In the genomic region with DNA sequence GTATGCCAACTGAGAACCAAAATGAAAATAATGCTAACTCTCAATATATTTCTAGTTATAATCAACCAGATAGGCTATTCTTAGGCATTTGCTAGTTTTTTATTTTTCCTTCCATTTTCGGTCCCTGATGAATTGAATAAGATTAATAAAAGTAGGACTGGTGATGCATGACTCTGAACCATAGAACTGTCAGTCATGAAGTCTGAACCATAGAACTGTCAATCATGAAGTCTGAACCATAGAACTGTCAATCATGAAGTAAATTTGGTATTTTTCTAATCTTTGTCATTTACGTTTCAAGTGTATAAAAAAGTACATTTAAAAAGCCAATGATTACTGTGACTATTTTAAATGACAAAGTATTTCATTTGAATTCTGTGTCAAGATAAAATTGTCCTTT, we compare ENCODE assay signal across 35 cellular contexts.
"Had no signal": no experiment of that assay in that cellular context is flagged by ENCODE, and none has a peak within 500 bp of the region (broad histone marks: within the 10 kb centered on the region; RNA-seq: fewer than 3 reads in every experiment).

No MANE protein-coding gene starts in this region.

- DNase-seq: Karpas-422, Kasumi-1, MG63, MM.1S, MV-4-11, NCI-H1048, NCI-H1092, NCI-H1092 treated with DMSO at 0.1 percent for 48 hours, NCI-H1105, NCI-H1105 treated with DMSO at 0.1 percent for 48 hours, NCI-H1417, NCI-H1417 treated with DMSO at 0.1 percent for 48 hours, NCI-H1436, NCI-H1436 treated with DMSO at 0.1 percent for 48 hours, NCI-H146, NCI-H1694, NCI-H1694 treated with DMSO at 0.1 percent for 48 hours, NCI-H187, NCI-H187 treated with DMSO at 0.1 percent for 48 hours, NCI-H1930, NCI-H2029, NCI-H2029 treated with DMSO at 0.1 percent for 48 hours, NCI-H2081, NCI-H2081 treated with DMSO at 0.1 percent for 48 hours, NCI-H2107, NCI-H2171, NCI-H2171 treated with DMSO at 0.1 percent for 48 hours, NCI-H2227 treated with DMSO at 0.1 percent for 48 hours, NCI-H226, NCI-H345, NCI-H446, NCI-H446 treated with DMSO at 0.1 percent for 48 hours, NCI-H510A, NCI-H510A treated with DMSO at 0.1 percent for 48 hours, NCI-H524 had no signal

- H3K4me3 ChIP-seq: MG63 had no signal

- H3K27me3 ChIP-seq: MG63 had no signal

- H3K36me3 ChIP-seq: MG63 had no signal

- H3K9me3 ChIP-seq: MG63 had no signal
